ENCODE assay signal across 8 cellular contexts in the genomic region with DNA sequence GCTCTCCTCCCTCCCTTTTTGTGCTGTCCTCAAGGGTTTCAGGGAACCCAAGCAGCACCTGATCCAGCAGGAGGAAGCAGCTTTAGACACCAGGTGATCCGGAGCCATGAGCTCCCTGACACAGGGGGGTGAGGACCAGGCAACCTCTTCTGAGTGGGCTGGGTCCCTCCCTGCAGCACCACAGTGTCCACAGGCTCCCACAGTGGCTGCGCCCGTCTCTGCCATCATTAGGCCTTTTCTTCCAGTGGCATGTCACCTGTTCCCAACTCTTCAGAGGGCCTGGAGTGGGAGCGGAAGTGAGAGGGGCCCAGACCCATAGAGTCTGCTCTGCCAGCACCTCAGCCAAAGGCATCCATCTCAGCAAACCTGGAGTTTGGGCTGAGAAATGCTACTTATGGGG. TPM values are rescaled to one million over a fixed set of nuclear protein-coding genes. Genes with fewer than 3 reads are reported as not detected.
"Had no signal": no experiment of that assay in that cellular context is flagged by ENCODE, and none has a peak within 500 bp of the region (broad histone marks: within the 10 kb centered on the region; RNA-seq: fewer than 3 reads in every experiment).

No MANE protein-coding gene starts in this region.

- H3K4me1 Mint-ChIP-seq: H9 had no signal

- H3K9me3 Mint-ChIP-seq: H9 had no signal

- H3K4me3 Mint-ChIP-seq: H9 had no signal

- DNase-seq: GM23248, H9, HCEC 1CT, IMR-90, KG1 had no signal

- H2AFZ ChIP-seq: GM23248 had no signal

- H3K4me3 ChIP-seq: GM23248, K562 had no signal

- ATAC-seq: K562 had no signal

- H3K27ac ChIP-seq: GM23248 had no signal

RNA-seq across cellular contexts. Expression of gene KRT76, which starts 0.4 kb away (rescaled TPM):
- total RNA-seq: GM23248, H1, H9, HT-29, IMR-90, K562 had no signal
- polyA plus RNA-seq: GM23248, H1, IMR-90, K562 had no signal

RNA-seq across cellular contexts. Expression of gene KRT3, which starts 18.4 kb away (rescaled TPM):
- total RNA-seq: GM23248, H1, H9, HT-29, IMR-90, K562 had no signal
- polyA plus RNA-seq: GM23248, H1, IMR-90, K562 had no signal

RNA-seq across cellular contexts. Expression of gene KRT4, which starts 36.4 kb away (rescaled TPM):
- total RNA-seq: H1, H9, HT-29, K562 had no signal
- polyA plus RNA-seq: GM23248, H1, K562 had no signal

RNA-seq across cellular contexts. Expression of gene KRT79, which starts 56.5 kb away (rescaled TPM):
- total RNA-seq: GM23248, H1, H9, HT-29 had no signal
- polyA plus RNA-seq: H1 had no signal
